Comparison of ENCODE assay signal across 8 cellular contexts in genomic region chr11:46121724-46122477, GRCh38. TPM values are rescaled to one million over a fixed set of nuclear protein-coding genes. Genes with fewer than 3 reads are reported as not detected.
A peak's percentile ranks its signal among the peaks of the same experiment; 100 is the strongest.
DNase-seq lines count a peak whose midpoint lies in the region; ATAC-seq and TF ChIP-seq lines count a peak whose summit lies in the region.

No MANE protein-coding gene starts in this region.

- CTCF ChIA-PET in activated naive CD4-positive, alpha-beta T cell treated with anti-CD3 and anti-CD28 coated beads, Interleukin-2, amount 10 ng/mL, durations not matched to agents 7 days and 5 days (lab: Charles Lee) = no interaction called here

- H4K20me1 ChIP-seq in MM.1S (ENCODE audit: insufficient read depth, low read length) = no peaks in the 10 kb centered on the region

- DNase-seq in GDM1 (lab: John Stamatoyannopoulos, UW) = peak; percentile 80
- DNase-seq in HAP-1 (ENCODE audit: low spot score in 2 of 2) = peak; percentile 78 to 84
- peak; percentile 88 for DNase-seq in MM.1S
- peak; percentile 82 to 85 for DNase-seq in SJSA1 (ENCODE audit: low read depth in 1 of 2, low spot score in 2 of 2)
- peak; percentile 84 for DNase-seq in activated naive CD4-positive, alpha-beta T cell treated with anti-CD3 and anti-CD28 coated beads, Interleukin-2, amount 10 ng/mL, durations not matched to agents 7 days and 5 days
- DNase-seq in glomerular endothelial cell (ENCODE audit: extremely low read depth, low read depth, low spot score) = peak; percentile 41
- DNase-seq in omental fat pad (ENCODE audit: low spot score) = no peak
- peak; percentile 89 for DNase-seq in testis

- no peak for TF ChIP-seq POLR2A in testis (IDR thresholded peaks at IDR 0.05)

- H3F3A ChIP-seq in MM.1S (ENCODE audit: insufficient read depth, low read length) = peaks cover 38% of the 10 kb centered on the region

- H3K9ac ChIP-seq in MM.1S (ENCODE audit: low read length) = peak overlapping the region; percentile 38; the same call in 1 of the 2 replicates

- no peaks in the 10 kb centered on the region for H3K27me3 ChIP-seq in HAP-1 (ENCODE audit: low read depth)
- no peaks in the 10 kb centered on the region for H3K27me3 ChIP-seq in MM.1S (replicated peaks; ENCODE audit: insufficient read depth, low read length)
- H3K27me3 ChIP-seq in SJSA1 (replicated peaks) = no peaks in the 10 kb centered on the region
- H3K27me3 ChIP-seq in testis = no peaks in the 10 kb centered on the region

- H3K79me2 ChIP-seq in MM.1S (ENCODE audit: low read length) = peaks cover 25% of the 10 kb centered on the region

- H3K36me3 ChIP-seq in HAP-1 (replicated peaks) = no peaks in the 10 kb centered on the region
- no peaks in the 10 kb centered on the region for H3K36me3 ChIP-seq in MM.1S (replicated peaks; ENCODE audit: insufficient read depth, low read length)
- H3K36me3 ChIP-seq in SJSA1 = 0 out of 2 replicates have a peak, but pooled peaks cover 3% of the 10 kb centered on the region
- H3K36me3 ChIP-seq in testis (ENCODE audit: low read depth, missing control alignments) = no peaks in the 10 kb centered on the region

- H3K36me3 Mint-ChIP-seq in activated naive CD4-positive, alpha-beta T cell treated with anti-CD3 and anti-CD28 coated beads, Interleukin-2, amount 10 ng/mL, durations not matched to agents 7 days and 5 days = peaks cover 5% of the 10 kb centered on the region

- H3K4me1 ChIP-seq in HAP-1 = peaks cover 17% of the 10 kb centered on the region
- H3K4me1 ChIP-seq in MM.1S (ENCODE audit: low read length) = peaks cover 13% of the 10 kb centered on the region; the same call in 1 of the 2 replicates
- H3K4me1 ChIP-seq in SJSA1 (replicated peaks) = peaks cover 9% of the 10 kb centered on the region
- peaks cover 12% of the 10 kb centered on the region for H3K4me1 ChIP-seq in testis

- no peaks in the 10 kb centered on the region for H3K9me2 ChIP-seq in MM.1S (replicated peaks; ENCODE audit: insufficient read depth, low read length)

- ATAC-seq in omental fat pad (ENCODE audit: low FRiP score) = peak; percentile 70

- H3K4me3 Mint-ChIP-seq in activated naive CD4-positive, alpha-beta T cell treated with anti-CD3 and anti-CD28 coated beads, Interleukin-2, amount 10 ng/mL, durations not matched to agents 7 days and 5 days = peak overlapping the region; percentile 89

- peak overlapping the region; percentile 49; the same call in 1 of the 2 replicates for H3K27ac ChIP-seq in MM.1S (ENCODE audit: low read length)
- peak overlapping the region; percentile 22 for H3K27ac ChIP-seq in SJSA1
- peak overlapping the region; percentile 66 to 91 for H3K27ac ChIP-seq in testis

- H3K9me3 Mint-ChIP-seq in activated naive CD4-positive, alpha-beta T cell treated with anti-CD3 and anti-CD28 coated beads, Interleukin-2, amount 10 ng/mL, durations not matched to agents 7 days and 5 days = no peaks in the 10 kb centered on the region

- H3K4me1 Mint-ChIP-seq in activated naive CD4-positive, alpha-beta T cell treated with anti-CD3 and anti-CD28 coated beads, Interleukin-2, amount 10 ng/mL, durations not matched to agents 7 days and 5 days = peaks cover 43% of the 10 kb centered on the region

- no peaks in the 10 kb centered on the region for H3K9me3 ChIP-seq in HAP-1
- no peaks in the 10 kb centered on the region for H3K9me3 ChIP-seq in MM.1S (replicated peaks; ENCODE audit: insufficient read depth, low read length)
- H3K9me3 ChIP-seq in SJSA1 (replicated peaks) = no peaks in the 10 kb centered on the region
- H3K9me3 ChIP-seq in testis = no peaks in the 10 kb centered on the region

- peak overlapping the region; percentile 67 for H3K4me2 ChIP-seq in MM.1S (ENCODE audit: low read depth, low read length)

- H3K4me3 ChIP-seq in HAP-1 (peak overlapping the region; percentile 54), MM.1S (ENCODE audit: low read length) (peak overlapping the region; percentile 85), SJSA1 (peak overlapping the region; percentile 95), testis (peak overlapping the region; percentile 75 to 76)

- intact Hi-C loops in testis (cut with DNase I; ENCODE audit: low total_unique reads) = no loop called here

- WGBS in testis, 2 donors = 1% methylated on average over 14 to 68 of the region's 74 CpGs

- TF ChIP-seq CTCF in MM.1S (IDR thresholded peaks at IDR 0.05; ENCODE audit: low read length) = no peak
- TF ChIP-seq CTCF in omental fat pad (IDR thresholded peaks at IDR 0.05) = no peak
- no peak for TF ChIP-seq CTCF in testis (IDR thresholded peaks at IDR 0.05)

- peak overlapping the region; percentile 95 for H2AFZ ChIP-seq in MM.1S (ENCODE audit: low read length)

- peak overlapping the region; percentile 96 for H3K27ac Mint-ChIP-seq in activated naive CD4-positive, alpha-beta T cell treated with anti-CD3 and anti-CD28 coated beads, Interleukin-2, amount 10 ng/mL, durations not matched to agents 7 days and 5 days

- peaks cover 4% of the 10 kb centered on the region for H3K27me3 Mint-ChIP-seq in activated naive CD4-positive, alpha-beta T cell treated with anti-CD3 and anti-CD28 coated beads, Interleukin-2, amount 10 ng/mL, durations not matched to agents 7 days and 5 days

- in situ Hi-C loops in HAP-1 (cut with MboI; ENCODE audit: low sequenced_read_pairs) = no loop called here

RNA-seq across cellular contexts. Expression of gene PHF21A, which starts 0.6 kb away (rescaled TPM):
- 6.4 and 10.8 TPM in 2 replicates for total RNA-seq in SJSA1 (2014; rRNA removed; shearing (Covaris generic))
- total RNA-seq in glomerular endothelial cell (22.3 and 30.3 TPM in 2 replicates), omental fat pad (10 to 100 TPM; 16.1 to 73.0 (median 22.1) TPM), testis (10 to 100 TPM; 53.5 to 83.2 TPM)
- 56.6 TPM for polyA plus RNA-seq in testis (ENCODE audit: insufficient read depth, low read depth, low replicate concordance)

Comparison
In these comparisons a context has a peak if more than half of its experiments do, and no peak if none do; other contexts are left out.
1. H3K27ac ChIP-seq: peak in every context shown above with its lines; median percentile 78 in testis; 49 in MM.1S; 22 in SJSA1.